Comparison of ENCODE assay signal across 8 cellular contexts in the genomic region with DNA sequence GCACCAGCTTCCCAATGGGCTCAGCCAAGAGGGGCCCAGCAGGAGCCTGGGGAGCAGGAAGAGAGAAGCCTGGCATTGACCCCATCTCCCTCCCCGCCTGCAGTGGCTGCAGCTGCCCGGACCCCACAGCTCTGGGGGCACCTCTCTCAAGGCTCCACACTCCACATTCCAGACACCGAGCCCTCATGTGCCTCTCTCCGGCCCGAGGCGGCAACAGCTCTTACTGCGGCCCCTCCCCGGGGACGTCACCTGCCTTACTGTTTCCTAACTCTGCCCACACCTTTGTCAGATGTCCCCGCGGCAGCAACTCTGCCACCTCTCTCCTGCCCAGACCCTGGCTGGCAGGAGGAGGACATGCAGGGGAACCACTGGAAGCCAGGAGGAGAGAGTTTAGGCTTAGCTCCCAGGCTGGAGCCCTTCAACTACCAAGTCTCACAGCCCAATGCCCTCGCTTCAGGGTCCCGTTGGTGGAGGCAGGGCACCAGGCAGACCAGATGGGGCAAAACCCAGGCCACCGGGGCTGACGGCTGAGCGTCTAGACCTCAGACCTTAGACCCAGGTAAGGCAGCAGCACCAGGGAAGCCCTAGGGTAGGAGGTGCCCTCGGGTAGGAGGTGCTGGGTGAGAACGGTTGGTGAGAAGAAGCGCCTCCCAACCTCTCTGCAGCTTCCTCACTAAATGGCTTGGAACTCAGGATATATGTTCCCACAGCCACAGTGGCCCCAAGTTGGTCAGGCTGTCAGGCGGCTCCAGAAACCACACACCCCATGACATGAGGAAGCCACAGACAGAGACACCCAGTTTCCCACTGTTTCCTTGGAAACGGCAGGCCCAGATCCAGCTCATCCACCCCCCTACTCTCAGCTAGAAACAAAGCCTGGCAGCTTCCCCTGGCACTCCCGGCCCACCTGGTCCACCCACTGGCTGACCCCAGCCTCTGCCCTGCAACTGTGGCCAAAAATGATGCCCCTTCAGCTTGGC. TPM values are rescaled to one million over a fixed set of nuclear protein-coding genes. Genes with fewer than 3 reads are reported as not detected.
DNase-seq lines count a peak whose midpoint lies in the region; ATAC-seq and TF ChIP-seq lines count a peak whose summit lies in the region.

No MANE protein-coding gene starts in this region.

- no peaks in the 10 kb centered on the region for H3K27me3 ChIP-seq in SK-N-SH (ENCODE audit: insufficient read depth)
- no peaks in the 10 kb centered on the region for H3K27me3 ChIP-seq in right cardiac atrium (ENCODE audit: control insufficient read depth, insufficient read depth)

- ATAC-seq in SK-N-SH treated with all-trans-retinoic acid at 6 μM for 48 hours (no peak), T-helper 17 cell (no peak), right cardiac atrium (peak in 1 of 2 donors; percentile 2), GM21381 (IDR thresholded peaks at IDR 0.05; ENCODE audit: unreplicated experiment) (no peak)
- no peak for ATAC-seq in stimulated activated memory B cell treated with anti-CD40 and anti-IgM and Interleukin-4, amounts not matched to agents 10 μg/mL and 1 μg/mL and 100 μg/mL, for 72 hours

- TF ChIP-seq CTCF in SK-N-SH (IDR thresholded peaks at IDR 0.05) = no peak

- no peaks in the 10 kb centered on the region for H3K9me3 Mint-ChIP-seq in stimulated activated memory B cell treated with anti-CD40 and anti-IgM and Interleukin-4, amounts not matched to agents 10 μg/mL and 1 μg/mL and 100 μg/mL, for 72 hours

- peaks cover 33% of the 10 kb centered on the region for H3K27me3 Mint-ChIP-seq in T-helper 17 cell
- H3K27me3 Mint-ChIP-seq in stimulated activated memory B cell treated with anti-CD40 and anti-IgM and Interleukin-4, amounts not matched to agents 10 μg/mL and 1 μg/mL and 100 μg/mL, for 72 hours = peaks cover 34% of the 10 kb centered on the region

- H3K36me3 Mint-ChIP-seq in T-helper 17 cell (ENCODE audit: low read depth) = peaks cover 2% of the 10 kb centered on the region
- H3K36me3 Mint-ChIP-seq in stimulated activated memory B cell treated with anti-CD40 and anti-IgM and Interleukin-4, amounts not matched to agents 10 μg/mL and 1 μg/mL and 100 μg/mL, for 72 hours = no peaks in the 10 kb centered on the region

- H3K4me3 ChIP-seq in SK-N-SH (ENCODE audit: low read depth in 2 of 2, low read length in 1 of 2) (no peak overlapping the region), right cardiac atrium (ENCODE audit: low read length) (no peak overlapping the region)

- no peak for TF ChIP-seq EP300 in SK-N-SH (IDR thresholded peaks at IDR 0.05; ENCODE audit: borderline replicate concordance in 1 of 2, low read depth in 1 of 2, low read length in 1 of 2)

- no peak overlapping the region for H2AFZ ChIP-seq in SK-N-SH (ENCODE audit: low read depth)

- H3K79me2 ChIP-seq in SK-N-SH (ENCODE audit: insufficient read depth) = no peaks in the 10 kb centered on the region

- H3K36me3 ChIP-seq in SK-N-SH (replicated peaks in 1 of 2; ENCODE audit: control insufficient read depth in 1 of 2, insufficient read depth in 2 of 2, low read length in 1 of 2) = no peaks in the 10 kb centered on the region

- H3F3A ChIP-seq in SK-N-SH (replicated peaks; ENCODE audit: insufficient read depth) = peaks cover 7% of the 10 kb centered on the region

- peak overlapping the region; percentile 82 for H3K27ac Mint-ChIP-seq in T-helper 17 cell
- H3K27ac Mint-ChIP-seq in stimulated activated memory B cell treated with anti-CD40 and anti-IgM and Interleukin-4, amounts not matched to agents 10 μg/mL and 1 μg/mL and 100 μg/mL, for 72 hours = peak overlapping the region; percentile 97

- H3K4me1 ChIP-seq in SK-N-SH (ENCODE audit: control insufficient read depth in 1 of 2, insufficient read depth in 2 of 2, low read depth in 1 of 2, low read length in 1 of 2) (peaks cover 8 to 18% of the 10 kb centered on the region in 2 experiments; a peak in 3 of 4 replicates), right cardiac atrium (ENCODE audit: control insufficient read depth, insufficient read depth, low read length) (peaks cover 3% of the 10 kb centered on the region)

- H4K20me1 ChIP-seq in SK-N-SH (ENCODE audit: insufficient read depth) = no peaks in the 10 kb centered on the region

- peak overlapping the region; percentile 92 for H3K4me3 Mint-ChIP-seq in T-helper 17 cell
- H3K4me3 Mint-ChIP-seq in stimulated activated memory B cell treated with anti-CD40 and anti-IgM and Interleukin-4, amounts not matched to agents 10 μg/mL and 1 μg/mL and 100 μg/mL, for 72 hours = peak overlapping the region; percentile 93

- H3K9me3 ChIP-seq in SK-N-SH (no peaks in the 10 kb centered on the region), T-helper 17 cell (ENCODE audit: control insufficient read depth, low read length, poor library complexity, severe bottlenecking) (no peaks in the 10 kb centered on the region), right cardiac atrium (ENCODE audit: control insufficient read depth, low read length) (no peaks in the 10 kb centered on the region)

- no peak for DNase-seq in SK-N-SH
- no peak for DNase-seq in T-helper 17 cell
- DNase-seq in right cardiac atrium = peak; percentile 31 to 68 (median 58)
- no peak for DNase-seq in NCI-H748 (lab: John Stamatoyannopoulos, UW; ENCODE audit: unreplicated experiment)
- no peak for DNase-seq in NCI-H2196 treated with DMSO at 0.1 percent for 48 hours (lab: John Stamatoyannopoulos, UW; ENCODE audit: unreplicated experiment)

- intact Hi-C loops in right cardiac atrium (cut with DNase I) = loop anchor here (5.0 to 10.0 kb wide), 4 partner anchors 46 to 319 kb away; no protein-coding TSS in a partner anchor

- 96% methylated on average over 20 of the region's 22 CpGs for WGBS in SK-N-SH (ENCODE audit: low lambda C conversion rate)
- WGBS in right cardiac atrium = 83% methylated on average over 22 of the region's 22 CpGs

- H3K9ac ChIP-seq in SK-N-SH = peak overlapping the region; percentile 98

- CTCF ChIA-PET in SK-N-SH (lab: Yijun Ruan, JAX) = interaction anchor here (1.0 to 5.6 kb wide), 9 partner anchors 8 to 351 kb away, joined by 3 to 49 read pairs (median 6); partner anchors contain the start of gene COL6A3

- POLR2A ChIA-PET in SK-N-SH (lab: Yijun Ruan, JAX) = no interaction called here

- TF ChIP-seq RAD21 in SK-N-SH (IDR thresholded peaks at IDR 0.05; ENCODE audit: low read length) = no peak

- peak overlapping the region; percentile 89; the same call in 1 of the 2 replicates for H3K4me2 ChIP-seq in SK-N-SH

- peaks cover 10% of the 10 kb centered on the region for H3K4me1 Mint-ChIP-seq in T-helper 17 cell
- peaks cover 15% of the 10 kb centered on the region for H3K4me1 Mint-ChIP-seq in stimulated activated memory B cell treated with anti-CD40 and anti-IgM and Interleukin-4, amounts not matched to agents 10 μg/mL and 1 μg/mL and 100 μg/mL, for 72 hours

- no peaks in the 10 kb centered on the region for H3K9me2 ChIP-seq in SK-N-SH

- peak overlapping the region; percentile 39 to 97; a peak in 3 of 4 replicates for H3K27ac ChIP-seq in SK-N-SH (ENCODE audit: low read depth in 2 of 2, low read length in 1 of 2)
- no peak overlapping the region for H3K27ac ChIP-seq in right cardiac atrium (ENCODE audit: low read length)

TF ChIP-seq in SK-N-SH, 30 proteins besides CTCF, POLR2A, EP300 and RAD21:
- TF ChIP-seq YY1 (IDR thresholded peaks at IDR 0.05; ENCODE audit: low read depth) = no peak
- no peak for TF ChIP-seq EZH2phosphoT487 (IDR thresholded peaks at IDR 0.05; ENCODE audit: borderline replicate concordance, low read depth)
- TF ChIP-seq RCOR1 (IDR thresholded peaks at IDR 0.05; ENCODE audit: low read length) = no peak
- TF ChIP-seq JUND (IDR thresholded peaks at IDR 0.05) = no peak
- TF ChIP-seq, protein P1, sequence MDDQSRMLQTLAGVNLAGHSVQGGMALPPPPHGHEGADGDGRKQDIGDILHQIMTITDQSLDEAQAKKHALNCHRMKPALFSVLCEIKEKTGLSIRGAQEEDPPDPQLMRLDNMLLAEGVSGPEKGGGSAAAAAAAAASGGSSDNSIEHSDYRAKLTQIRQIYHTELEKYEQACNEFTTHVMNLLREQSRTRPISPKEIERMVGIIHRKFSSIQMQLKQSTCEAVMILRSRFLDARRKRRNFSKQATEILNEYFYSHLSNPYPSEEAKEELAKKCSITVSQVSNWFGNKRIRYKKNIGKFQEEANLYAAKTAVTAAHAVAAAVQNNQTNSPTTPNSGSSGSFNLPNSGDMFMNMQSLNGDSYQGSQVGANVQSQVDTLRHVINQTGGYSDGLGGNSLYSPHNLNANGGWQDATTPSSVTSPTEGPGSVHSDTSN (IDR thresholded peaks at IDR 0.05) = no peak
- TF ChIP-seq SMC3 (IDR thresholded peaks at IDR 0.05; ENCODE audit: low read depth, low read length) = no peak

TF ChIP-seq in SK-N-SH treated with all-trans-retinoic acid at 6 μM for 48 hours, 23 proteins besides CTCF, POLR2A, EP300 and RAD21:
- TF ChIP-seq ZFP30 (CRISPR knock-in tag; IDR thresholded peaks at IDR 0.05) (no peak), CSDC2 (CRISPR knock-in tag; IDR thresholded peaks at IDR 0.05) (no peak), OSR1 (CRISPR knock-in tag; IDR thresholded peaks at IDR 0.05) (no peak), BACH2 (CRISPR knock-in tag; IDR thresholded peaks at IDR 0.05; ENCODE audit: borderline replicate concordance) (no peak), SNAI2 (CRISPR knock-in tag; IDR thresholded peaks at IDR 0.05) (no peak), ISL1 (CRISPR knock-in tag; IDR thresholded peaks at IDR 0.05) (no peak)

RNA-seq across cellular contexts. Expression of gene MLPH, which starts 13.3 kb away (rescaled TPM):
- polyA plus RNA-seq in SK-N-SH (2012; rRNA removed) (84.8 and 93.6 TPM in 2 replicates), right cardiac atrium (138 TPM)
- 37.4 and 44.7 TPM in 2 replicates for polyA plus RNA-seq in SK-N-SH (2012; cell fraction: cytosol; rRNA removed)
- polyA plus RNA-seq in SK-N-SH (2012; cell fraction: nucleus; rRNA removed) = 348 and 369 TPM in 2 replicates
- total RNA-seq in T-helper 17 cell (not detected), right cardiac atrium (100 to 1,000 TPM in 3 of 4 donors, 10 to 100 TPM in 1; 57.8 to 189 (median 143) TPM)

RNA-seq across cellular contexts. Expression of gene COL6A3, which starts 59.8 kb away (rescaled TPM):
- polyA plus RNA-seq in SK-N-SH (2012; rRNA removed) = 10.7 and 18.5 TPM in 2 replicates
- 9.2 and 11.4 TPM in 2 replicates for polyA plus RNA-seq in SK-N-SH (2012; cell fraction: cytosol; rRNA removed)
- 16.1 and 17.7 TPM in 2 replicates for polyA plus RNA-seq in SK-N-SH (2012; cell fraction: nucleus; rRNA removed)
- total RNA-seq in T-helper 17 cell = 1 to 10 TPM; 1.9 to 2.6 TPM
- total RNA-seq in right cardiac atrium = 100 to 1,000 TPM in 3 of 4 donors, 10 to 100 TPM in 1; 54.4 to 191 (median 139) TPM
- 33.2 TPM for polyA plus RNA-seq in right cardiac atrium

Comparison
In these comparisons a context has a peak if more than half of its experiments do, and no peak if none do; other contexts are left out.
1. DNase-seq: peak in right cardiac atrium (3 of 3); none in SK-N-SH (single experiment), T-helper 17 cell (0 of 3), NCI-H748 (single experiment) and NCI-H2196 treated with DMSO at 0.1 percent for 48 hours (single experiment).
2. RNA of gene MLPH, which starts 13.3 kb away (total RNA-seq): 57.8 to 189 TPM in right cardiac atrium; not detected in T-helper 17 cell; every median in the first group is over 10 times any median in the second.
3. RNA of gene COL6A3, which starts 59.8 kb away (total RNA-seq): 54.4 to 191 TPM in right cardiac atrium; 1.9 to 2.6 TPM in T-helper 17 cell; every median in the first group is over 10 times any median in the second.